Comparison of ENCODE assay signal across 8 cellular contexts in the genomic region with DNA sequence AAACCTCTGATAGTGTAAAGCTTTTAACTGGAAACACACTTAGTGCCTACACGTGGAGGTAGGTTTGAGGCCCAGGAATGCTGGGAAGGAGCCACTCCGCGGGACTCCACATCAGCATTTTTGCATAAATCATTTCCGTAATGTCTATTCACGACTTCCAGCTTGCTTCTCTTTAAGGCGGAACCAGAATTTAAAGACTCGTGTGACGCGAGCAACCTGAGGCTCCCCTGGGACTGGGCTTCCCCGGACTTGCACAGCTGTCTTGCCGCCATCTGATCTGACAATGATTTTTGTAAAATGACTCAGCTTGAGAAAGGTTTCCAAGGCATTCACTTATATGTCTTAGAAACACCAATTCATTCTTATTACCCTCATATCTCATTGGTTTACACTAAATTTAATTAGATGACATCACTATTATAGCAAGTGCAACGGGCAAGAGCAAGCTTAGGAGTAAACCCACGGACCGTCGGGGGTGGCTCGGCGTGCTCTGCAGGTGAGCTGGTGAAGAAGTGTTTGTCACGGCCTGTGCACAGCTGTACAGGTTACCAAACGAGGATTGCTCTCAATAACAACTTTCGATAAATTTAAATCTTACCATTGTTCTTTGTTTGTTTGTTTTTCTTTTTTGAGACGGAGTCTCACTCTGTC.
DNase-seq lines count a peak whose midpoint lies in the region; ATAC-seq lines count a peak whose summit lies in the region.

No MANE protein-coding gene starts in this region.

- peak; percentile 91 for ATAC-seq in GM18511 (IDR thresholded peaks at IDR 0.05; ENCODE audit: unreplicated experiment)
- ATAC-seq in GM21737 (IDR thresholded peaks at IDR 0.05; ENCODE audit: unreplicated experiment) = peak; percentile 77
- peak; percentile 66 for ATAC-seq in HG03575 (IDR thresholded peaks at IDR 0.05; ENCODE audit: extremely low read depth, insufficient number of reproducible peaks, low FRiP score, unreplicated experiment)

- peak; percentile 35 for DNase-seq in left kidney (ENCODE audit: low read depth, low spot score)
- DNase-seq in AML-193 (lab: John Stamatoyannopoulos, UW) = no peak
- DNase-seq in cortex of kidney (lab: John Stamatoyannopoulos, UW) = no peak
- DNase-seq in NCI-H446 (lab: John Stamatoyannopoulos, UW) = no peak
- no peak for DNase-seq in HuH-7.5 (ENCODE audit: low spot score)
